In the genomic region with DNA sequence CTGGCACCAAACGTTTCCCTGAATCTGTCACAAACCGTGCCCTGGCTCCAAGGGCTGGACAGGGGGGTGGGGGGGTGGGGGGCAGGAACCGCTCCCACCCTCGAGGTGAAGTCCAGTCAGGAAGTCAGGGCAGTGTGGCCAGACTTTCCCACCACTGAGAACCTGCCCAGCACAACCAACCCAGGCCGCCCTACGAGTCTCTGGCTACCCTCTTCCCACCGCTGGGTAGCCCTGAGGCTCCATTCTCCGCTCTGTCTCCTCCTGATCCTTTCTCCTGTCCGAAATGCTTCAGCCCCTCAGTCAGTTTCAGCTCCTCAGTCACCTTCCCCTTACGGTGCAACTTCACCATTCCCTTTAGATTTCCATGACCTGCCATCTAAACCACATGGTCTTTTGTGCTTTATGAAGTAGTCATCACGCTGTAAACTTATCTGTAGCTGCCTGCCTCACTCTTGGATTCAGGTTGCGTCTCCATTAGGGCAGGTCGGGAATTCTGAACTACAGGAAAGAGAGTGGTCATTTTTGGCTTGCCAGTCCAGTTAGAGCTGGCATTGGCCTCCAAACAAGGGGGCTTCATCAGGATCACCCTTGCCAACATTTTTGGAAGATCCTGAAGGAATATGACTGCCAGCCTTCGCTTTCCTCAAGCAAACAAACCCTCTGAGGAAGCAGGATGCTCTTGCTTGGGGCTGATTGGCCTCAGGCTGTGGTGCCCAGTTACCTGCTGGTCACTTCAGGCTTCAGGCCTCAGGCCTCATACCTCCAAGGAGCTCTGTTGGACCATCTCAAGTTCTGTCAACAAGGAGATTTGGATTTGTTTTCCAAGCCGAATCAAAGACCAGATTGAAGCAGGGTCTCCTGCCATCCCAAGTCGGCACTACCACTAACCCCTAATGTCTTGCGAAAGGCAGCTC, we compare ENCODE assay signal across 8 cellular contexts. TPM values are rescaled to one million over a fixed set of nuclear protein-coding genes. Genes with fewer than 3 reads are reported as not detected.
DNase-seq lines count a peak whose midpoint lies in the region; ATAC-seq, FAIRE-seq and TF ChIP-seq lines count a peak whose summit lies in the region.

No MANE protein-coding gene starts in this region.

- H3K56ac ChIP-seq in H1 (replicated peaks; ENCODE audit: insufficient read length, low read depth, low read length), result no peak overlapping the region

- TF ChIP-seq CTCF in CD8-positive, alpha-beta T cell (IDR thresholded peaks at IDR 0.05), result no peak
- TF ChIP-seq CTCF in H1 (IDR thresholded peaks at IDR 0.05; ENCODE audit: control extremely low read depth in 1 of 3, insufficient read depth in 1 of 3, low read depth in 1 of 3, low read length in 3 of 3), result no peak

- 89% methylated on average over 13 of the region's 17 CpGs; no CpG with 5 or more reads in 1 of the 2 experiments for whole genome bisulfite sequencing in H1 (ENCODE audit: extremely low coverage in 1 of 2, insufficient coverage in 1 of 2, insufficient read length in 1 of 2, insufficient replicate concordance in 2 of 2, low coverage in 1 of 2, low lambda C conversion rate in 2 of 2, missing lambda C conversion rate in 1 of 2), 2 experiments

- H3K79me1 ChIP-seq in H1 (ENCODE audit: low read depth, low read length), result no peaks in the 10 kb centered on the region; the same call in 1 of the 2 replicates

- no peak for FAIRE-seq in H1 (lab: Jason Lieb, UNC)

- peak overlapping the region; percentile 96 for H3K4me3 ChIP-seq in CD8-positive, alpha-beta T cell (ENCODE audit: low read depth, low read length)
- peak overlapping the region; percentile 100 for H3K4me3 ChIP-seq in NT2/D1 (ENCODE audit: insufficient read length, low read depth)
- H3K4me3 ChIP-seq in H1 (ENCODE audit: extremely low read depth in 1 of 4, insufficient read depth in 2 of 4, low read depth in 3 of 4, low read length in 4 of 4), result peak overlapping the region; percentile 80 to 96 (median 90); a peak in 7 of 8 replicates
- peak overlapping the region; percentile 69 for H3K4me3 ChIP-seq in neuron (ENCODE audit: low read length)

- peaks cover 1 to 5% of the 10 kb centered on the region in 2 experiments for H4K20me1 ChIP-seq in H1 (replicated peaks in 1 of 2; ENCODE audit: control insufficient read depth in 1 of 2, insufficient read depth in 2 of 2, low read length in 2 of 2)

- no peak overlapping the region for H3K14ac ChIP-seq in H1 (ENCODE audit: insufficient read length)

- no peak overlapping the region for H2AK5ac ChIP-seq in H1 (ENCODE audit: low read depth, low read length)

- H3K18ac ChIP-seq in H1 (ENCODE audit: extremely low read depth, low read length), result peak overlapping the region; percentile 89; the same call in 1 of the 2 replicates

- no peaks in the 10 kb centered on the region for H3K9me3 Mint-ChIP-seq in CD8-positive, alpha-beta T cell

- no peak for TF ChIP-seq EP300 in H1 (IDR thresholded peaks at IDR 0.05; ENCODE audit: borderline replicate concordance in 1 of 2, low read depth in 2 of 2, low read length in 2 of 2)

- no peak overlapping the region for H2BK120ac ChIP-seq in H1 (replicated peaks; ENCODE audit: low read depth, low read length)

- H3K27ac Mint-ChIP-seq in CD8-positive, alpha-beta T cell, result peak overlapping the region; percentile 97

- H3K4me3 Mint-ChIP-seq in CD8-positive, alpha-beta T cell, result peak overlapping the region; percentile 98

- CTCF ChIA-PET in CD8-positive, alpha-beta T cell (lab: Charles Lee), result interaction anchor here (0.8 to 1.2 kb wide), 2 partner anchors 12 to 125 kb away, joined by 3 to 4 read pairs; no protein-coding TSS in a partner anchor
- CTCF ChIA-PET in H1 (lab: Charles Lee; ENCODE audit: partially characterized antibody), result interaction anchor here (0.6 to 1.4 kb wide), 6 partner anchors 23 to 548 kb away, joined by 3 to 4 read pairs (median 4); no protein-coding TSS in a partner anchor

- H3K9me3 ChIP-seq in CD8-positive, alpha-beta T cell (ENCODE audit: low read length), result no peaks in the 10 kb centered on the region
- no peaks in the 10 kb centered on the region for H3K9me3 ChIP-seq in NT2/D1 (ENCODE audit: insufficient read depth, low read length)
- no peaks in the 10 kb centered on the region for H3K9me3 ChIP-seq in H1 (ENCODE audit: insufficient read depth in 2 of 2, low read depth in 1 of 2, low read length in 1 of 2)
- no peaks in the 10 kb centered on the region for H3K9me3 ChIP-seq in neuron (ENCODE audit: low read length)

- intact Hi-C loops in CD8-positive, alpha-beta T cell (cut with DNase I, micrococcal nuclease), result loop anchor here (2.0 to 5.0 kb wide), 6 partner anchors 52 to 835 kb away; a partner anchor contains a TSS

- no peaks in the 10 kb centered on the region for H3K27me3 Mint-ChIP-seq in CD8-positive, alpha-beta T cell (ENCODE audit: low read depth)

- H2AFZ ChIP-seq in H1 (ENCODE audit: low read length), result peak overlapping the region; percentile 84
- H2AFZ ChIP-seq in neuron (ENCODE audit: low read depth, low read length), result no peak overlapping the region

- H2BK5ac ChIP-seq in H1 (ENCODE audit: low read depth, low read length), result peak overlapping the region; percentile 92

- peaks cover 34% of the 10 kb centered on the region for H3K36me3 Mint-ChIP-seq in CD8-positive, alpha-beta T cell

- DNase-seq in CD8-positive, alpha-beta T cell, result no peak
- DNase-seq in NT2/D1 (ENCODE audit: low read depth, low spot score), result no peak
- no peak for DNase-seq in H1 (ENCODE audit: low read depth in 1 of 2, low spot score in 2 of 2)
- DNase-seq in NOMO-1 (lab: John Stamatoyannopoulos, UW; ENCODE audit: unreplicated experiment in 2 of 2), result no peak
- DNase-seq in activated CD4-positive, CD25-positive, alpha-beta regulatory T cell treated with anti-CD3 and anti-CD28 coated beads, Interleukin-2, amount 50 U/mL, for 72 hours, result no peak
- DNase-seq in iPS-NIHi11 (ENCODE audit: low spot score), result no peak
- DNase-seq in OCI-M2 (lab: John Stamatoyannopoulos, UW; ENCODE audit: unreplicated experiment), result no peak

- H3K4me1 Mint-ChIP-seq in CD8-positive, alpha-beta T cell (ENCODE audit: low read depth), result peaks cover 43% of the 10 kb centered on the region

- no peak overlapping the region for H4K5ac ChIP-seq in H1 (ENCODE audit: insufficient read length, low read depth, low read length)

- H3K27me3 ChIP-seq in CD8-positive, alpha-beta T cell (ENCODE audit: insufficient read depth, low read length), result no peaks in the 10 kb centered on the region
- H3K27me3 ChIP-seq in NT2/D1 (ENCODE audit: insufficient read depth, insufficient read length) (no peaks in the 10 kb centered on the region), H1 (replicated peaks in 1 of 4; ENCODE audit: control insufficient read depth in 3 of 4, extremely low read depth in 1 of 4, insufficient read depth in 3 of 4, low read length in 3 of 4) (no peaks in the 10 kb centered on the region), neuron (ENCODE audit: insufficient read depth, low read length) (no peaks in the 10 kb centered on the region)

- POLR2A ChIA-PET in CD8-positive, alpha-beta T cell (lab: Charles Lee), result interaction anchor here (0.7 to 2.0 kb wide), 3 partner anchors 15 to 251 kb away, joined by 3 to 8 read pairs (median 3); a partner anchor contains a TSS
- POLR2A ChIA-PET in H1 (lab: Charles Lee; ENCODE audit: partially characterized antibody), result interaction anchor here (0.6 to 2.6 kb wide), 12 partner anchors 13 to 464 kb away, joined by 3 to 17 read pairs (median 4); a partner anchor contains a TSS

- peaks cover 39% of the 10 kb centered on the region for H3K4me1 ChIP-seq in CD8-positive, alpha-beta T cell (ENCODE audit: insufficient read depth, low read length)
- H3K4me1 ChIP-seq in NT2/D1 (ENCODE audit: insufficient read depth, insufficient read length), result peaks cover 6% of the 10 kb centered on the region
- H3K4me1 ChIP-seq in H1 (replicated peaks in 1 of 4; ENCODE audit: control insufficient read depth in 3 of 4, insufficient read depth in 4 of 4, low read length in 3 of 4), result peaks cover 0 to 8% (median 5%) of the 10 kb centered on the region in 4 experiments; a peak in 5 of 7 replicates
- peaks cover 24% of the 10 kb centered on the region for H3K4me1 ChIP-seq in neuron (ENCODE audit: insufficient read depth, low read length)

- no peak for TF ChIP-seq POLR2A in H1 (IDR thresholded peaks at IDR 0.05; ENCODE audit: control extremely low read depth in 1 of 2, low read depth in 2 of 2, low read length in 2 of 2)

- peak overlapping the region; percentile 100 for H3K9ac ChIP-seq in NT2/D1 (ENCODE audit: insufficient read length, low read depth)
- peak overlapping the region in 3 of 4 experiments; percentile 35 to 81 (median 74); a peak in 5 of 7 replicates for H3K9ac ChIP-seq in H1 (replicated peaks in 1 of 4; ENCODE audit: extremely low read depth in 1 of 4, low read depth in 3 of 4, low read length in 3 of 4)

- peak overlapping the region; percentile 75 to 92 for H3K4me2 ChIP-seq in H1 (ENCODE audit: insufficient read depth in 1 of 2, low read depth in 2 of 2, low read length in 2 of 2)

- peak overlapping the region; percentile 46 for H4K91ac ChIP-seq in H1 (replicated peaks; ENCODE audit: insufficient read length, low read length)

- H3K4ac ChIP-seq in H1 (replicated peaks; ENCODE audit: insufficient read length, low read depth, low read length), result no peak overlapping the region

- H2BK15ac ChIP-seq in H1 (ENCODE audit: low read length), result peak overlapping the region; percentile 20; the same call in 1 of the 2 replicates

- peak overlapping the region; percentile 87 for H2BK12ac ChIP-seq in H1 (ENCODE audit: low read depth, low read length)

- H4K8ac ChIP-seq in H1 (ENCODE audit: extremely low read depth, insufficient read depth, low read length), result peak overlapping the region; percentile 86; the same call in 1 of the 2 replicates

- peaks cover 13% of the 10 kb centered on the region for H3K23me2 ChIP-seq in H1 (ENCODE audit: low read depth, low read length)

- H3K79me2 ChIP-seq in H1 (ENCODE audit: control insufficient read depth in 1 of 2, insufficient read depth in 2 of 2, low read length in 2 of 2), result peaks cover 0 to 36% of the 10 kb centered on the region in 2 experiments; a peak in 3 of 4 replicates

- no peak overlapping the region for H3K23ac ChIP-seq in H1 (ENCODE audit: insufficient read length)

- H2BK20ac ChIP-seq in H1 (ENCODE audit: low read length), result no peak overlapping the region

- peak overlapping the region; percentile 79 for H3K27ac ChIP-seq in CD8-positive, alpha-beta T cell (ENCODE audit: low read depth, low read length)
- peak overlapping the region; percentile 72 for H3K27ac ChIP-seq in H1 (ENCODE audit: low read depth, low read length)

- H3K36me3 ChIP-seq in CD8-positive, alpha-beta T cell (ENCODE audit: insufficient read depth, low read length), result no peaks in the 10 kb centered on the region
- H3K36me3 ChIP-seq in NT2/D1 (ENCODE audit: insufficient read depth, insufficient read length, low read length) (peaks cover 27% of the 10 kb centered on the region), H1 (ENCODE audit: control insufficient read depth in 2 of 4, insufficient read depth in 4 of 4, low read length in 3 of 4) (peaks cover 2 to 18% (median 6%) of the 10 kb centered on the region in 4 experiments; a peak in 3 of 8 replicates), neuron (ENCODE audit: insufficient read depth, low read length) (peaks cover 22% of the 10 kb centered on the region)

- TF ChIP-seq RAD21 in H1 (IDR thresholded peaks at IDR 0.05 in 1 of 2, conservative IDR thresholded peaks at IDR 0.05 in 1 of 2; ENCODE audit: low read depth in 2 of 2, low read length in 2 of 2), result no peak

- no peak for ATAC-seq in CD8-positive, alpha-beta T cell

RNA-seq across cellular contexts. Expression of a gene that starts 0.8 kb away (rescaled TPM):
- total RNA-seq in CD8-positive, alpha-beta T cell, result 1 to 10 TPM; 4.0 to 4.1 TPM
- total RNA-seq in H1 (2021; fragmentation: NEBNext Ultra II Directional; extraction: Animal tissue kit (Norgen Biotek cat#: 25700)), result 27.5 and 29.2 TPM in 2 replicates
- polyA plus RNA-seq in H1 (2011; rRNA removed), result 18.6 and 22.7 TPM in 2 replicates
- polyA plus RNA-seq in H1 (2011; cell fraction: cytosol; rRNA removed), result 20.5 TPM
- 16.3 TPM for polyA plus RNA-seq in H1 (2011; cell fraction: nucleus; rRNA removed)
- polyA plus RNA-seq in H1 (2012, experiment 1 of 2), result 17.7 to 24.9 TPM (median 18.5 TPM) in 4 replicates
- 15.3 TPM for polyA plus RNA-seq in H1 (2012, experiment 2 of 2)
- polyA plus RNA-seq in H1 (2013, experiment 1 of 2), result 12.5 TPM
- polyA plus RNA-seq in H1 (2013, experiment 2 of 2), result 12.9 TPM
- 71.0 and 87.5 TPM in 2 replicates for polyA minus RNA-seq in H1 (2011; rRNA and poly(A)+ RNA removed)
- polyA minus RNA-seq in H1 (2011; cell fraction: cytosol; rRNA and poly(A)+ RNA removed), result 18.5 TPM
- 28.2 TPM for polyA minus RNA-seq in H1 (2011; cell fraction: nucleus; rRNA and poly(A)+ RNA removed)

RNA-seq across cellular contexts. Expression of a gene that starts 51.6 kb away (rescaled TPM):
- 10 to 100 TPM; 70.9 to 73.2 TPM for total RNA-seq in CD8-positive, alpha-beta T cell
- 31.3 and 32.4 TPM in 2 replicates for total RNA-seq in H1 (2021; fragmentation: NEBNext Ultra II Directional; extraction: Animal tissue kit (Norgen Biotek cat#: 25700))
- 25.0 and 31.4 TPM in 2 replicates for polyA plus RNA-seq in H1 (2011; rRNA removed)
- polyA plus RNA-seq in H1 (2011; cell fraction: cytosol; rRNA removed), result 29.6 TPM
- polyA plus RNA-seq in H1 (2011; cell fraction: nucleus; rRNA removed), result 21.9 TPM
- 24.5 to 29.0 TPM (median 25.6 TPM) in 4 replicates for polyA plus RNA-seq in H1 (2012, experiment 1 of 2)
- polyA plus RNA-seq in H1 (2012, experiment 2 of 2), result 30.2 TPM
- 18.6 TPM for polyA plus RNA-seq in H1 (2013, experiment 1 of 2)
- 18.8 TPM for polyA plus RNA-seq in H1 (2013, experiment 2 of 2)
- polyA minus RNA-seq in H1 (2011; rRNA and poly(A)+ RNA removed), result 53.3 and 63.4 TPM in 2 replicates
- 25.0 TPM for polyA minus RNA-seq in H1 (2011; cell fraction: cytosol; rRNA and poly(A)+ RNA removed)
- polyA minus RNA-seq in H1 (2011; cell fraction: nucleus; rRNA and poly(A)+ RNA removed), result 23.7 TPM
